ENCODE assay signal across 19 cellular contexts in the genomic region with DNA sequence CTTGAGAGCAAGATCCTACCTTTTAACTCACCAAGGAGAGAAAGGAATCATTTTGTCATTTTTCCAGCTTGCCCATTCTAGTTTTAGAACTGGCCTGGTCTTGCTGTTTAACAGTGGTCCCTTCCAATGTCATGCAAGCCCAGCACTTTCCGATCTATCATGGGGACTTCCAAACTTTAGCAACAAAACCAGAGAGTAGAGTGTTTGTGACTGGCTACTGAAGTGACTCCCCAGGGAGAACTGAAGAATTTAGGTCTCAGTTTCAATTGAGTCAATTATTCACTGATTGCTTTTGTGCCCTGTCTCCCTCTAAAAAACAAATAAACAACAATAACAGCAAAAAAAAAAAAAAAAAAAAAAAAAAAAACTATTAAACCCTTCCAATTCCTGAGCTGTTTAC.
"Had no signal": no experiment of that assay in that cellular context is flagged by ENCODE, and none has a peak within 500 bp of the region (broad histone marks: within the 10 kb centered on the region; RNA-seq: fewer than 3 reads in every experiment).

No MANE protein-coding gene starts in this region.

- H3K27me3 Mint-ChIP-seq: activated CD4-positive, alpha-beta memory T cell treated with anti-CD3 and anti-CD28 coated beads for 36 hours; activated CD4-positive, alpha-beta T cell treated with anti-CD3 and anti-CD28 coated beads for 36 hours; activated naive CD8-positive, alpha-beta T cell treated with anti-CD3 and anti-CD28 coated beads, Interleukin-2, amount 10 ng/mL, durations not matched to agents 7 days and 5 days; effector memory CD8-positive, alpha-beta T cell; naive B cell had no signal

- H3K9me3 Mint-ChIP-seq: activated CD4-positive, alpha-beta memory T cell treated with anti-CD3 and anti-CD28 coated beads for 36 hours had no signal

- H3K36me3 Mint-ChIP-seq: activated CD4-positive, alpha-beta memory T cell treated with anti-CD3 and anti-CD28 coated beads for 36 hours; activated naive CD8-positive, alpha-beta T cell treated with anti-CD3 and anti-CD28 coated beads, Interleukin-2, amount 10 ng/mL, durations not matched to agents 7 days and 5 days; immature natural killer cell had no signal

- H3K27me3 ChIP-seq: body of pancreas, esophagus squamous epithelium, right atrium auricular region had no signal

- H3K9me3 ChIP-seq: body of pancreas, esophagus squamous epithelium, mucosa of descending colon, prostate gland, right atrium auricular region, thyroid gland had no signal

- ATAC-seq: activated CD4-positive, alpha-beta T cell treated with anti-CD3 and anti-CD28 coated beads for 36 hours; body of pancreas; effector memory CD8-positive, alpha-beta T cell; mucosa of descending colon had no signal

- H3K4me1 Mint-ChIP-seq: activated CD4-positive, alpha-beta T cell treated with anti-CD3 and anti-CD28 coated beads for 36 hours; activated naive CD8-positive, alpha-beta T cell treated with anti-CD3 and anti-CD28 coated beads, Interleukin-2, amount 10 ng/mL, durations not matched to agents 7 days and 5 days; immature natural killer cell; naive B cell had no signal

- H3K27ac Mint-ChIP-seq: activated CD4-positive, alpha-beta memory T cell treated with anti-CD3 and anti-CD28 coated beads for 36 hours; activated CD4-positive, alpha-beta T cell treated with anti-CD3 and anti-CD28 coated beads for 36 hours; activated naive CD8-positive, alpha-beta T cell treated with anti-CD3 and anti-CD28 coated beads, Interleukin-2, amount 10 ng/mL, durations not matched to agents 7 days and 5 days; effector memory CD8-positive, alpha-beta T cell; immature natural killer cell; naive B cell had no signal

- H3K36me3 ChIP-seq: esophagus squamous epithelium, prostate gland, right atrium auricular region, thyroid gland had no signal

- H3K4me3 Mint-ChIP-seq: activated CD4-positive, alpha-beta memory T cell treated with anti-CD3 and anti-CD28 coated beads for 36 hours; activated CD4-positive, alpha-beta T cell treated with anti-CD3 and anti-CD28 coated beads for 36 hours; activated naive CD8-positive, alpha-beta T cell treated with anti-CD3 and anti-CD28 coated beads, Interleukin-2, amount 10 ng/mL, durations not matched to agents 7 days and 5 days; effector memory CD8-positive, alpha-beta T cell; immature natural killer cell had no signal

- H3K4me1 ChIP-seq: body of pancreas, esophagus squamous epithelium, prostate gland, right atrium auricular region, thyroid gland had no signal

- H3K27ac ChIP-seq: body of pancreas, esophagus squamous epithelium, prostate gland, right atrium auricular region, thyroid gland had no signal

- H3K4me3 ChIP-seq: body of pancreas, esophagus squamous epithelium, mucosa of descending colon, prostate gland, right atrium auricular region, thyroid gland had no signal

- DNase-seq: activated CD4-positive, alpha-beta memory T cell treated with anti-CD3 and anti-CD28 coated beads for 36 hours; activated CD4-positive, alpha-beta T cell treated with anti-CD3 and anti-CD28 coated beads for 36 hours; activated naive CD4-positive, alpha-beta T cell; activated naive CD8-positive, alpha-beta T cell treated with anti-CD3 and anti-CD28 coated beads, Interleukin-2, amount 10 ng/mL, durations not matched to agents 7 days and 5 days; activated T-cell treated with anti-CD3 and anti-CD28 coated beads for 4 hours; body of pancreas; dermis blood vessel endothelial cell; effector memory CD8-positive, alpha-beta T cell; esophagus squamous epithelium; immature natural killer cell; mesenchymal stem cell; mucosa of descending colon; naive B cell; stimulated activated CD4-positive, alpha-beta T cell treated with anti-CD3 and anti-CD28 coated beads, Interleukin-12 subunit alpha, Interleukin-12 subunit beta, amount 100 ng/mL, for 4 hours; stimulated activated CD4-positive, alpha-beta T cell treated with anti-CD3 and anti-CD28 coated beads, Interleukin-1b, Interleukin-23, amount 100 ng/mL, for 48 hours; stimulated activated naive CD4-positive, alpha-beta T cell treated with Interleukin-2 at 50 U/mL for 16 hours; thyroid gland had no signal
